Comparison of ENCODE assay signal across 9 cellular contexts in the genomic region with DNA sequence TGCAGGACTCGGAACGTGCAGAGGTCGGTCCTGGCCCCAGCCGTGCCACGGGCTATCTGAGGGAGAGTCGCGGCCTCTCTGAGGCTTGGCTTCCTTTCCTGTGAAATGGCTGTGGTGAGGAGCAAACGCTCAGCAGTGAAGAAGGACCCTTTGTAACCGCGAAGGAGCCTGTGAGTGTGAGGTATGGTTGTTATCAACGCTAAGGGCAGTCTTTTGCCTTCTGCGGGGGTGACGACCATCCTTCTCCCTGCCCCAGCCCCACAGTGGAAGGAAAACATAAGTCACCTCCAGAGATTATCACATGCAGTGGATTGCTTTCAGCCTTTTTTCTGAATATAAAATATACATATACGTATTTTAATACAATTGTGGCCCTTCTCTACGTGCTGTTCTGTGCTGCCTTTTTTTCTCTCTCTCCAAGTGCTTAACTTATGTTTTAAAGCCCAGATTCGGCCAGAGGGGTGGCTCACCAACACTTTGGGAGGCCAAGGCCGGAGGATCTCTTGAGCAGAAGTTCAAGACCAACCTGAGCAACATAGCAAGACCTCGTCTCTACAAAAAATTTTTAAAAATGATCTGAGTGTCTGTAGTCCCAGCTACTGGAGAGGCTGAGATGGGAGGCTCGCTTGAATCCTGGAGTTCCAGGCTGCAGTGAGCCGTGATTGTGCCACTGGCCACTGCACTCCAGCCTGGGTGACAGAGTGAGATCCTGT. TPM values are rescaled to one million over a fixed set of nuclear protein-coding genes. Genes with fewer than 3 reads are reported as not detected.
DNase-seq lines count a peak whose midpoint lies in the region; ATAC-seq, FAIRE-seq and TF ChIP-seq lines count a peak whose summit lies in the region.
"Had no signal": no experiment of that assay in that cellular context is flagged by ENCODE, and none has a peak within 500 bp of the region (broad histone marks: within the 10 kb centered on the region; RNA-seq: fewer than 3 reads in every experiment).

No MANE protein-coding gene starts in this region.

- FAIRE-seq in A549 (lab: Jason Lieb, UNC) (no peak), K562 (lab: Jason Lieb, UNC) (peak; percentile 49)

- H3K79me2 ChIP-seq in K562 (ENCODE audit: control insufficient read depth, insufficient read depth, low read length): no peaks in the 10 kb centered on the region

- H3K27ac ChIP-seq in A549 (peak overlapping the region; percentile 83 to 93), K562 (ENCODE audit: extremely low read depth, low read depth, low read length) (no peak overlapping the region), mucosa of rectum (ENCODE audit: low read depth in 2 of 2, low read length in 2 of 2) (peak overlapping the region; percentile 96)

- H3K4me3 ChIP-seq in A549 (peak overlapping the region; percentile 71), K562 (peak overlapping the region; percentile 45), mucosa of rectum (ENCODE audit: low read length in 2 of 2) (peak overlapping the region; percentile 73)

- H4K20me1 ChIP-seq in K562 (replicated peaks; ENCODE audit: control insufficient read depth, insufficient read depth, low read length): no peaks in the 10 kb centered on the region

- DNase-seq in A549 (ENCODE audit: low read depth in 1 of 2, low spot score in 1 of 2) (no peak), K562 (ENCODE audit: extremely low read depth in 1 of 4, low spot score in 3 of 4) (peak in 1 of 4 experiments; percentile 28), GM19240 (ENCODE audit: insufficient read length, low spot score) (no peak), midbrain (lab: John Stamatoyannopoulos, UW) (no peak), CD1c-positive myeloid dendritic cell (ENCODE audit: extremely low spot score) (no peak)

- H2AFZ ChIP-seq in K562 (ENCODE audit: low read depth, low read length): peak overlapping the region; percentile 88

- 0 out of 3 replicates have a peak, but pooled peaks have one; percentile 14 for TF ChIP-seq CTCF in A549 (IDR thresholded peaks at IDR 0.05)
- peak in 1 of 3 experiments; percentile 41; a peak in 1 of 6 replicates for TF ChIP-seq CTCF in K562 (IDR thresholded peaks at IDR 0.05 in 2 of 3, conservative IDR thresholded peaks at IDR 0.05 in 1 of 3; ENCODE audit: insufficient read depth in 2 of 3, low read depth in 1 of 3, low read length in 3 of 3)

- POLR2A ChIA-PET in A549 (lab: Yijun Ruan, JAX) (interaction anchor here (0.9 to 2.1 kb wide), 5 partner anchors 8 to 46 kb away, joined by 4 to 16 read pairs (median 8); a partner anchor contains a TSS), K562 (lab: Yijun Ruan, JAX) (interaction anchor here (0.6 to 1.4 kb wide), 4 partner anchors 13 to 1244 kb away, joined by 3 to 4 read pairs (median 3); a partner anchor contains a TSS)

- H3K36me3 ChIP-seq in K562 (ENCODE audit: control insufficient read depth, insufficient read depth, low read length) (no peaks in the 10 kb centered on the region), mucosa of rectum (ENCODE audit: control insufficient read depth in 2 of 2, insufficient read depth in 2 of 2, low read length in 2 of 2) (no peaks in the 10 kb centered on the region)

- H3K9ac ChIP-seq in K562 (ENCODE audit: insufficient read depth in 1 of 2, low read depth in 2 of 2, low read length in 2 of 2): peak overlapping the region; percentile 27 to 87; a peak in 3 of 4 replicates
- peak overlapping the region; percentile 71 to 87 for H3K9ac ChIP-seq in mucosa of rectum (ENCODE audit: low read depth in 1 of 2, low read length in 2 of 2)

- intact Hi-C loops in K562 (cut with micrococcal nuclease): no loop called here

- CTCF ChIA-PET in A549 (lab: Yijun Ruan, JAX) (interaction anchor here (0.6 to 41.8 kb wide), 23 partner anchors 8 to 860 kb away, joined by 3 to 1730 read pairs (median 5); a partner anchor contains a TSS), K562 (lab: Yijun Ruan, JAX; ENCODE audit: low intra/inter-chr PET ratio) (interaction anchor here (0.5 to 6.0 kb wide), 8 partner anchors 19 to 602 kb away, joined by 3 to 242 read pairs (median 8); a partner anchor contains a TSS)

- peaks cover 0 to 16% of the 10 kb centered on the region in 2 experiments; a peak in 2 of 5 replicates for H3K27me3 ChIP-seq in K562 (ENCODE audit: control insufficient read depth in 2 of 2, insufficient read depth in 2 of 2, low read length in 2 of 2)
- peaks cover 0 to 6% of the 10 kb centered on the region in 2 donors for H3K27me3 ChIP-seq in mucosa of rectum (ENCODE audit: control insufficient read depth in 2 of 2, insufficient read depth in 2 of 2, low read length in 2 of 2)

- ATAC-seq in A549 (peak; percentile 1; a peak in 3 of 6 replicates), HG02981 (IDR thresholded peaks at IDR 0.05; ENCODE audit: unreplicated experiment) (peak; percentile 2), K562 (peak; percentile 6), HG03108 (IDR thresholded peaks at IDR 0.05; ENCODE audit: unreplicated experiment) (no peak)

- TF ChIP-seq POLR2A in A549 (IDR thresholded peaks at IDR 0.05; ENCODE audit: low read length): no peak
- TF ChIP-seq POLR2A in K562 (conservative IDR thresholded peaks at IDR 0.05): no peak

- no TSS peak for BruUV-seq in K562 (replicated peaks; lab: Mats Ljungman, UMichigan)

- TF ChIP-seq RAD21 in A549 (conservative IDR thresholded peaks at IDR 0.05 in 1 of 2, IDR thresholded peaks at IDR 0.05 in 1 of 2) (no peak; a peak in 1 of 5 replicates), K562 (CRISPR knock-in tag; conservative IDR thresholded peaks at IDR 0.05 in 1 of 2, IDR thresholded peaks at IDR 0.05 in 1 of 2) (no peak)

- in situ Hi-C loops in K562 (cut with MboI): loop anchor here (25.0 kb wide), 1 partner anchor 612 kb away; a partner anchor contains a TSS

- 21% methylated on average over 20 of the region's 20 CpGs for WGBS in A549 (ENCODE audit: missing lambda C conversion rate)
- 18% methylated on average over 19 of the region's 20 CpGs for WGBS in K562 (ENCODE audit: insufficient coverage, low coverage, missing lambda C conversion rate)

- H3K4me1 ChIP-seq in A549 (peaks cover 25% of the 10 kb centered on the region), K562 (replicated peaks in 1 of 2; ENCODE audit: control insufficient read depth in 2 of 2, insufficient read depth in 2 of 2, low read length in 2 of 2) (peaks cover 0 to 27% of the 10 kb centered on the region in 2 experiments; a peak in 3 of 5 replicates), mucosa of rectum (ENCODE audit: control insufficient read depth in 2 of 2, insufficient read depth in 2 of 2, low read length in 2 of 2) (peaks cover 30% of the 10 kb centered on the region in 2 donors)

- H3K4me2 ChIP-seq in A549 (peak overlapping the region; percentile 88), K562 (ENCODE audit: insufficient read depth, low read length) (peak overlapping the region; percentile 66)

- no peaks in the 10 kb centered on the region for H3K9me3 ChIP-seq in A549
- no peaks in the 10 kb centered on the region for H3K9me3 ChIP-seq in K562 (replicated peaks; ENCODE audit: control insufficient read depth, insufficient read depth, low read depth, low read length)
- H3K9me3 ChIP-seq in mucosa of rectum (ENCODE audit: control insufficient read depth in 2 of 2, low read length in 2 of 2): no peaks in the 10 kb centered on the region

- TF ChIP-seq EP300 in A549 (IDR thresholded peaks at IDR 0.05) (no peak), K562 (IDR thresholded peaks at IDR 0.05; ENCODE audit: low read length) (no peak)

- no peaks in the 10 kb centered on the region for H3K9me1 ChIP-seq in K562 (ENCODE audit: control insufficient read depth, insufficient read depth, low read length)

RNA-seq across cellular contexts. Expression of a gene that starts 17.4 kb away (rescaled TPM):
- polyA plus RNA-seq in A549 (2011; rRNA removed) (0.22 and 0.35 TPM in 2 replicates), A549 (2017; fragmentation: RNase III; extraction: RNeasy Plus Mini Kit Qiagen cat#74134 plus additional on column Dnase treatment) (0.16 to 0.30 TPM (median 0.29 TPM) in 3 replicates), K562 (2011; rRNA removed) (0.74 and 1.1 TPM in 2 replicates), K562 (2014; fragmentation: Illumina TruSeq; extraction: Trizol) (0.65 and 1.1 TPM in 2 replicates), K562 (2014; fragmentation: Nextera tagmentation; extraction: Ambion mirVana) (not detected), K562 (2014; rRNA removed) (1.2 and 1.5 TPM in 2 replicates)
- polyA plus RNA-seq in A549 (2012; cell fraction: cytosol; rRNA removed): 0.44 and 0.53 TPM in 2 replicates
- 1.4 and 3.1 TPM in 2 replicates for polyA plus RNA-seq in A549 (2012; cell fraction: nucleus; rRNA removed)
- 0.44 and 0.62 TPM in 2 replicates for polyA minus RNA-seq in A549 (2011; rRNA and poly(A)+ RNA removed)
- total RNA-seq in K562 (2011; cell fraction: chromatin; rRNA removed; ENCODE audit: low replicate concordance): 3.2 and 11.3 TPM in 2 replicates
- total RNA-seq in K562 (2011; cell fraction: nucleolus; rRNA removed): 5.7 and 10.0 TPM in 2 replicates
- total RNA-seq in K562 (2011; cell fraction: nucleoplasm; rRNA removed): 3.2 and 3.4 TPM in 2 replicates
- total RNA-seq in K562 (2014; rRNA removed) (0.82 and 1.5 TPM in 2 replicates), K562 (2014; rRNA removed; fragmentation: Illumina TruSeq; extraction: Trizol) (0.70 and 1.3 TPM in 2 replicates), K562 (2015; rRNA removed; fragmentation: Illumina TruSeq; extraction: Trizol) (2.2 and 3.2 TPM in 2 replicates), K562 (2021) (1.3 and 1.5 TPM in 2 replicates)
- 0.46 and 1.4 TPM in 2 replicates for polyA plus RNA-seq in K562 (2011; cell fraction: cytosol; rRNA removed)
- polyA plus RNA-seq in K562 (2011; cell fraction: nucleus; rRNA removed): 2.5 and 2.6 TPM in 2 replicates
- 4.8 and 8.3 TPM in 2 replicates for polyA plus RNA-seq in K562 (2012)
- 0.96 and 1.2 TPM in 2 replicates for polyA minus RNA-seq in K562 (2011; rRNA and poly(A)+ RNA removed)
- 6.1 TPM in 1 of 2 replicates, not detected in the other for polyA minus RNA-seq in K562 (2011; cell fraction: cytosol; rRNA and poly(A)+ RNA removed)
- 1.8 and 2.4 TPM in 2 replicates for polyA minus RNA-seq in K562 (2011; cell fraction: nucleus; rRNA and poly(A)+ RNA removed)

RNA-seq across cellular contexts. Expression of a gene that starts 27.1 kb away (rescaled TPM):
- 81.3 and 89.6 TPM in 2 replicates for polyA plus RNA-seq in A549 (2011; rRNA removed)
- polyA plus RNA-seq in A549 (2012; cell fraction: cytosol; rRNA removed): 151 and 315 TPM in 2 replicates
- 768 and 886 TPM in 2 replicates for polyA plus RNA-seq in A549 (2012; cell fraction: nucleus; rRNA removed)
- polyA plus RNA-seq in A549 (2017; fragmentation: RNase III; extraction: RNeasy Plus Mini Kit Qiagen cat#74134 plus additional on column Dnase treatment): 24.7 to 39.6 TPM (median 28.7 TPM) in 3 replicates
- 132 and 174 TPM in 2 replicates for polyA minus RNA-seq in A549 (2011; rRNA and poly(A)+ RNA removed)
- 5.4 and 21.5 TPM in 2 replicates for total RNA-seq in K562 (2011; cell fraction: chromatin; rRNA removed; ENCODE audit: low replicate concordance)
- total RNA-seq in K562 (2011; cell fraction: nucleolus; rRNA removed): 6.6 and 15.5 TPM in 2 replicates
- 6.7 and 7.1 TPM in 2 replicates for total RNA-seq in K562 (2011; cell fraction: nucleoplasm; rRNA removed)
- 2.0 and 2.2 TPM in 2 replicates for total RNA-seq in K562 (2014; rRNA removed)
- 0.47 and 0.86 TPM in 2 replicates for total RNA-seq in K562 (2014; rRNA removed; fragmentation: Illumina TruSeq; extraction: Trizol)
- total RNA-seq in K562 (2015; rRNA removed; fragmentation: Illumina TruSeq; extraction: Trizol): 0.07 and 0.34 TPM in 2 replicates
- total RNA-seq in K562 (2021): 4.4 and 4.7 TPM in 2 replicates
- 2.0 and 3.2 TPM in 2 replicates for polyA plus RNA-seq in K562 (2011; rRNA removed)
- polyA plus RNA-seq in K562 (2011; cell fraction: cytosol; rRNA removed): 3.2 and 7.1 TPM in 2 replicates
- 6.6 and 13.3 TPM in 2 replicates for polyA plus RNA-seq in K562 (2011; cell fraction: nucleus; rRNA removed)
- polyA plus RNA-seq in K562 (2012): 3.6 and 4.4 TPM in 2 replicates
- 1.7 and 2.4 TPM in 2 replicates for polyA plus RNA-seq in K562 (2014; fragmentation: Illumina TruSeq; extraction: Trizol)
- under 1 TPM in 1 of 2 experiments, not detected in 1; 0.08 TPM for polyA plus RNA-seq in K562 (2014; fragmentation: Nextera tagmentation; extraction: Ambion mirVana)
- polyA plus RNA-seq in K562 (2014; rRNA removed): 1.7 and 2.7 TPM in 2 replicates
- polyA minus RNA-seq in K562 (2011; rRNA and poly(A)+ RNA removed): 0.72 and 0.95 TPM in 2 replicates
- polyA minus RNA-seq in K562 (2011; cell fraction: cytosol; rRNA and poly(A)+ RNA removed): 3.7 and 7.6 TPM in 2 replicates
- polyA minus RNA-seq in K562 (2011; cell fraction: nucleus; rRNA and poly(A)+ RNA removed): 2.8 and 3.4 TPM in 2 replicates

RNA-seq across cellular contexts. Expression of a gene that starts 45.6 kb away (rescaled TPM):
- polyA plus RNA-seq in A549 (2011; rRNA removed) (124 and 141 TPM in 2 replicates), A549 (2017; fragmentation: RNase III; extraction: RNeasy Plus Mini Kit Qiagen cat#74134 plus additional on column Dnase treatment) (81.3 to 87.9 TPM (median 82.6 TPM) in 3 replicates), K562 (2011; rRNA removed) (40.0 and 44.4 TPM in 2 replicates), K562 (2014; fragmentation: Illumina TruSeq; extraction: Trizol) (29.1 and 34.1 TPM in 2 replicates), K562 (2014; fragmentation: Nextera tagmentation; extraction: Ambion mirVana) (1 to 10 TPM; 2.9 to 3.9 TPM), K562 (2014; rRNA removed) (39.9 and 42.9 TPM in 2 replicates)
- polyA plus RNA-seq in A549 (2012; cell fraction: cytosol; rRNA removed): 168 and 190 TPM in 2 replicates
- 140 and 145 TPM in 2 replicates for polyA plus RNA-seq in A549 (2012; cell fraction: nucleus; rRNA removed)
- polyA minus RNA-seq in A549 (2011; rRNA and poly(A)+ RNA removed): 109 and 119 TPM in 2 replicates
- total RNA-seq in K562 (2011; cell fraction: chromatin; rRNA removed; ENCODE audit: low replicate concordance): 24.2 and 53.2 TPM in 2 replicates
- total RNA-seq in K562 (2011; cell fraction: nucleolus; rRNA removed): 52.9 and 58.2 TPM in 2 replicates
- 34.3 and 38.9 TPM in 2 replicates for total RNA-seq in K562 (2011; cell fraction: nucleoplasm; rRNA removed)
- total RNA-seq in K562 (2014; rRNA removed) (50.5 and 52.4 TPM in 2 replicates), K562 (2014; rRNA removed; fragmentation: Illumina TruSeq; extraction: Trizol) (15.0 and 20.8 TPM in 2 replicates), K562 (2015; rRNA removed; fragmentation: Illumina TruSeq; extraction: Trizol) (29.7 and 31.8 TPM in 2 replicates), K562 (2021) (38.0 and 38.1 TPM in 2 replicates)
- 44.9 and 61.0 TPM in 2 replicates for polyA plus RNA-seq in K562 (2011; cell fraction: cytosol; rRNA removed)
- 29.2 and 42.6 TPM in 2 replicates for polyA plus RNA-seq in K562 (2011; cell fraction: nucleus; rRNA removed)
- 36.2 and 43.3 TPM in 2 replicates for polyA plus RNA-seq in K562 (2012)
- 36.0 and 46.8 TPM in 2 replicates for polyA minus RNA-seq in K562 (2011; rRNA and poly(A)+ RNA removed)
- polyA minus RNA-seq in K562 (2011; cell fraction: cytosol; rRNA and poly(A)+ RNA removed): 12.4 and 14.5 TPM in 2 replicates
- 16.6 and 19.2 TPM in 2 replicates for polyA minus RNA-seq in K562 (2011; cell fraction: nucleus; rRNA and poly(A)+ RNA removed)

RNA-seq across cellular contexts. Expression of a gene that starts 55.4 kb away (rescaled TPM):
- not detected in 2 replicates for polyA plus RNA-seq in A549 (2011; rRNA removed)
- polyA plus RNA-seq in A549 (2012; cell fraction: cytosol; rRNA removed): not detected in 2 replicates
- 0.06 and 0.10 TPM in 2 replicates for polyA plus RNA-seq in A549 (2012; cell fraction: nucleus; rRNA removed)
- polyA plus RNA-seq in A549 (2017; fragmentation: RNase III; extraction: RNeasy Plus Mini Kit Qiagen cat#74134 plus additional on column Dnase treatment): not detected in 3 replicates
- polyA minus RNA-seq in A549 (2011; rRNA and poly(A)+ RNA removed): not detected in 2 replicates
- not detected in 2 replicates for total RNA-seq in K562 (2011; cell fraction: chromatin; rRNA removed; ENCODE audit: low replicate concordance)
- total RNA-seq in K562 (2011; cell fraction: nucleolus; rRNA removed): 0.50 TPM in 1 of 2 replicates, not detected in the other
- total RNA-seq in K562 (2011; cell fraction: nucleoplasm; rRNA removed): not detected in 2 replicates
- total RNA-seq in K562 (2014; rRNA removed): not detected in 2 replicates
- total RNA-seq in K562 (2014; rRNA removed; fragmentation: Illumina TruSeq; extraction: Trizol): not detected in 2 replicates
- not detected in 2 replicates for total RNA-seq in K562 (2015; rRNA removed; fragmentation: Illumina TruSeq; extraction: Trizol)
- total RNA-seq in K562 (2021): not detected in 2 replicates
- not detected in 2 replicates for polyA plus RNA-seq in K562 (2011; rRNA removed)
- polyA plus RNA-seq in K562 (2011; cell fraction: cytosol; rRNA removed): not detected in 2 replicates
- 0.09 TPM in 1 of 2 replicates, not detected in the other for polyA plus RNA-seq in K562 (2011; cell fraction: nucleus; rRNA removed)
- not detected in 2 replicates for polyA plus RNA-seq in K562 (2012)
- polyA plus RNA-seq in K562 (2014; fragmentation: Illumina TruSeq; extraction: Trizol): not detected in 2 replicates
- polyA plus RNA-seq in K562 (2014; fragmentation: Nextera tagmentation; extraction: Ambion mirVana): not detected
- not detected in 2 replicates for polyA plus RNA-seq in K562 (2014; rRNA removed)
- not detected in 2 replicates for polyA minus RNA-seq in K562 (2011; rRNA and poly(A)+ RNA removed)
- not detected in 2 replicates for polyA minus RNA-seq in K562 (2011; cell fraction: cytosol; rRNA and poly(A)+ RNA removed)
- 0.27 TPM in 1 of 2 replicates, not detected in the other for polyA minus RNA-seq in K562 (2011; cell fraction: nucleus; rRNA and poly(A)+ RNA removed)
- total RNA-seq: activated CD8-positive, alpha-beta memory T cell treated with anti-CD3 and anti-CD28 coated beads for 36 hours had no signal
